21 cellular contexts compared by ENCODE assay signal in genomic region chr18:41466436-41467160, GRCh38.
"Had no signal": no experiment of that assay in that cellular context is flagged by ENCODE, and none has a peak within 500 bp of the region (broad histone marks: within the 10 kb centered on the region; RNA-seq: fewer than 3 reads in every experiment).

No MANE protein-coding gene starts in this region.

- H3K36me3 Mint-ChIP-seq: activated naive CD8-positive, alpha-beta T cell; stimulated activated effector memory CD8-positive, alpha-beta T cell treated with anti-CD3 and anti-CD28 coated beads, Interleukin-12 subunit alpha, Interleukin-12 subunit beta, amount 100 ng/mL, for 72 hours had no signal

- H3K27me3 Mint-ChIP-seq: activated CD4-positive, alpha-beta T cell treated with anti-CD3 and anti-CD28 coated beads for 36 hours; activated naive CD8-positive, alpha-beta T cell; central memory CD8-positive, alpha-beta T cell had no signal

- DNase-seq: activated CD4-positive, alpha-beta T cell treated with anti-CD3 and anti-CD28 coated beads for 36 hours; activated CD4-positive, alpha-beta T cell treated with anti-CD3 and anti-CD28 coated beads, Interleukin-2, amount 50 U/mL, for 48 hours; activated gamma-delta T cell; brain microvascular endothelial cell; hippocampal formation; natural killer cell; stimulated activated CD4-positive, alpha-beta T cell treated with anti-CD3 and anti-CD28 coated beads, Interleukin-4, amount 100 ng/mL, for 24 hours; SW 1271; T-helper 2 cell; testis; upper lobe of left lung had no signal

- H3K27ac ChIP-seq: brain microvascular endothelial cell, coronary artery, neutrophil, parathyroid adenoma, testis, upper lobe of left lung had no signal

- H3K36me3 ChIP-seq: brain microvascular endothelial cell, neutrophil, upper lobe of left lung had no signal

- H3K4me3 Mint-ChIP-seq: activated CD4-positive, alpha-beta T cell treated with anti-CD3 and anti-CD28 coated beads for 36 hours; activated naive CD8-positive, alpha-beta T cell; central memory CD8-positive, alpha-beta T cell; natural killer cell; stimulated activated effector memory CD8-positive, alpha-beta T cell treated with anti-CD3 and anti-CD28 coated beads, Interleukin-12 subunit alpha, Interleukin-12 subunit beta, amount 100 ng/mL, for 72 hours had no signal

- H3K9me3 ChIP-seq: neutrophil, testis, upper lobe of left lung had no signal

- H3K4me3 ChIP-seq: coronary artery, lung, testis, upper lobe of left lung had no signal

- H3K79me2 ChIP-seq: parathyroid adenoma had no signal

- H3K4me1 Mint-ChIP-seq: activated CD4-positive, alpha-beta T cell treated with anti-CD3 and anti-CD28 coated beads for 36 hours; central memory CD8-positive, alpha-beta T cell; natural killer cell; stimulated activated effector memory CD8-positive, alpha-beta T cell treated with anti-CD3 and anti-CD28 coated beads, Interleukin-12 subunit alpha, Interleukin-12 subunit beta, amount 100 ng/mL, for 72 hours had no signal

- H3K9ac ChIP-seq: parathyroid adenoma had no signal

- H3K27me3 ChIP-seq: brain microvascular endothelial cell, neutrophil, testis, upper lobe of left lung had no signal

- H3K27ac Mint-ChIP-seq: activated CD4-positive, alpha-beta T cell treated with anti-CD3 and anti-CD28 coated beads for 36 hours; activated naive CD8-positive, alpha-beta T cell; natural killer cell; stimulated activated effector memory CD8-positive, alpha-beta T cell treated with anti-CD3 and anti-CD28 coated beads, Interleukin-12 subunit alpha, Interleukin-12 subunit beta, amount 100 ng/mL, for 72 hours had no signal

- H2AFZ ChIP-seq: parathyroid adenoma had no signal

- ATAC-seq: activated CD4-positive, alpha-beta T cell treated with anti-CD3 and anti-CD28 coated beads for 36 hours; esophagus mucosa; left lobe of liver; natural killer cell; sciatic nerve; stimulated activated effector memory CD8-positive, alpha-beta T cell treated with anti-CD3 and anti-CD28 coated beads, Interleukin-12 subunit alpha, Interleukin-12 subunit beta, amount 100 ng/mL, for 72 hours had no signal

- H3K4me1 ChIP-seq: parathyroid adenoma, testis, upper lobe of left lung had no signal
